In the genomic region with DNA sequence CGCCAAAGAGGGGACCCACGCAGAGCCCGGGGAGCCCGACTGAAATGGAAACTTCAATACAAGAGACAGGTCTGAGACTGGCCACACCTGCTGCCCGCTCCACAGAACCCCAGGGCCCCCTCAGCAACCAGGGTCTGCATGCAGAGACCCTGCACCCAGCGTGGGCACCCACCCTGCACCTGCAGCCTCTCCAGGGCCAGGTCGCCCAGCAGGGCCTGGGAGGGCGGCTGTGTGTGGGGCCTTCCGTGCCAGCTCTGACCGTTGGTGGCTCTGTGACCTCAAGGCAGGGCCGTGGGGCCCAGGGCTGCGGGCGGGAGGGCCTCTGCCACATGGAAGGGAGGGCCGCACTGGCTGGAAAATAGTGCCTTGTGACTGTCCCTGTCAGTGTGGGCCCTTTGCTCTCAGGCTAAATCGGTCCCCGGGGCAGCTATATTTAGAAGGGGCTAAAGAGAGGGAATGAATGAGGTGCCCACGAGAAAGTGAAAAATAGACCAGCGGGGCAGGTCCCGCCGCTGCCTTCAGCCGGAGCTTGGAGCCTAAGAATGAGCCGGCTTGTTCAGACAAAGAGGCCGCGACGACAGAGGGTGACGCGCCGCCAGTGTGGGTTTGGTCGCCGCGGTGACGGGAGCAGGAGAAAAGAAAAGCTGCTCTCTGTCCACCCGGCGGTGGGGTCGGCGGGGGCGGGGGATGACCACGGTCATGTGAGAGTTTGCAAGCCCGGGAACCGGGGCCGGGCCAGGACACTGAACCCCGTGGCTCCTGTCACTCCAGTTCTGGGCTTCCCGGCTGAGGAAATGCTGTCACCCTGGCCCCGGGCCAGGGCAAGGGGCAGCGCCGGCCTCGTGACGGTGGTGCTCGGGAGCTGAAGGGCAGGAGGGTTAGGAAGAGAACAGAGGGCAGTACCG, we compare ENCODE assay signal across 8 cellular contexts.
DNase-seq lines count a peak whose midpoint lies in the region; ATAC-seq, FAIRE-seq and TF ChIP-seq lines count a peak whose summit lies in the region.

No MANE protein-coding gene starts in this region.

- SMC1A ChIA-PET in GM12878 (lab: Charles Lee; ENCODE audit: uncharacterized antibody, unreplicated experiment), result interaction anchor here (0.6 to 3.9 kb wide), 3 partner anchors 12 to 63 kb away, joined by 3 to 15 read pairs (median 6); no protein-coding TSS in a partner anchor

- no peak for TF ChIP-seq POLR2A in GM12878 (IDR thresholded peaks at IDR 0.05; ENCODE audit: low read depth, low read length)
- TF ChIP-seq POLR2A in gastrocnemius medialis (IDR thresholded peaks at IDR 0.05), result peak; percentile 57 to 79

- no peaks in the 10 kb centered on the region; the same call in 1 of the 2 replicates for H3K79me2 ChIP-seq in GM12878 (ENCODE audit: control insufficient read depth, insufficient read depth, low read length)

- WGBS in HUES64, result 66% methylated on average over 50 of the region's 50 CpGs
- 73% methylated on average over 37 of the region's 50 CpGs for WGBS in GM12878 (ENCODE audit: insufficient coverage, insufficient replicate concordance, low lambda C conversion rate, missing lambda C conversion rate)

- intact Hi-C loops in GM12878 (cut with micrococcal nuclease; ENCODE audit: unreplicated experiment), result no loop called here
- intact Hi-C loops in kidney (cut with DNase I), result no loop called here
- intact Hi-C loops in gastrocnemius medialis (cut with DNase I; ENCODE audit: low total_unique reads), result loop anchor here (1.0 kb wide), 2 partner anchors 70 to 81 kb away; a partner anchor contains a TSS

- TF ChIP-seq CTCF in GM12878 (IDR thresholded peaks at IDR 0.05 in 2 of 3, conservative IDR thresholded peaks at IDR 0.05 in 1 of 3; ENCODE audit: control insufficient read depth in 2 of 3, extremely low read depth in 1 of 3, insufficient read depth in 1 of 3, low read depth in 3 of 3, low read length in 3 of 3), result no peak
- no peak for TF ChIP-seq CTCF in kidney (IDR thresholded peaks at IDR 0.05; ENCODE audit: borderline replicate concordance, extremely low read depth, insufficient read depth)
- no peak for TF ChIP-seq CTCF in gastrocnemius medialis (IDR thresholded peaks at IDR 0.05 in 4 of 5, conservative IDR thresholded peaks at IDR 0.05 in 1 of 5)

- TF ChIP-seq EP300 in GM12878 (IDR thresholded peaks at IDR 0.05; ENCODE audit: borderline replicate concordance in 1 of 2, control insufficient read depth in 1 of 2, low read depth in 2 of 2, low read length in 2 of 2), result no peak

- H3K9ac ChIP-seq in HUES64 (ENCODE audit: low read depth, low read length) (peak overlapping the region; percentile 52; the same call in 1 of the 2 replicates), GM12878 (ENCODE audit: control insufficient read depth, insufficient read depth, low read length) (no peak overlapping the region), kidney (ENCODE audit: low read length in 2 of 2) (peak overlapping the region in 1 of 2 donors; percentile 61)

- POLR2A ChIA-PET in GM12878 (lab: Charles Lee), result interaction anchor here (2.8 kb wide), 1 partner anchor 70 kb away, joined by 15 read pairs; a partner anchor contains a TSS

- H2AFZ ChIP-seq in GM12878 (ENCODE audit: control insufficient read depth, low read depth, low read length), result no peak overlapping the region

- H3K9me3 ChIP-seq in HUES64 (ENCODE audit: insufficient read depth, low read depth, low read length), result no peaks in the 10 kb centered on the region
- H3K9me3 ChIP-seq in GM12878 (replicated peaks; ENCODE audit: control insufficient read depth, insufficient read depth, low read length), result no peaks in the 10 kb centered on the region; the same call in 2 of the 3 replicates
- H3K9me3 ChIP-seq in kidney (ENCODE audit: control insufficient read depth in 1 of 2, low read length in 2 of 2), result no peaks in the 10 kb centered on the region
- no peaks in the 10 kb centered on the region for H3K9me3 ChIP-seq in gastrocnemius medialis

- no peak overlapping the region for H3K4me2 ChIP-seq in GM12878 (ENCODE audit: control insufficient read depth, insufficient read depth)

- no TSS peak for BruUV-seq in GM12878 (replicated peaks; lab: Mats Ljungman, UMichigan)

- ATAC-seq in GM12878, result no peak
- peak; percentile 68 for ATAC-seq in gastrocnemius medialis

- FAIRE-seq in GM12878 (lab: Jason Lieb, UNC) (no peak), kidney (lab: Jason Lieb, UNC) (no peak)

- H3K36me3 ChIP-seq in HUES64 (ENCODE audit: insufficient read depth, low read length) (no peaks in the 10 kb centered on the region), GM12878 (ENCODE audit: control insufficient read depth in 2 of 2, insufficient read depth in 2 of 2, low read length in 1 of 2) (no peaks in the 10 kb centered on the region; a peak in 1 of 4 replicates), kidney (ENCODE audit: control insufficient read depth in 1 of 2, insufficient read depth in 2 of 2, low read length in 2 of 2) (no peaks in the 10 kb centered on the region), gastrocnemius medialis (no peaks in the 10 kb centered on the region)

- TF ChIP-seq RAD21 in GM12878 (IDR thresholded peaks at IDR 0.05; ENCODE audit: insufficient read depth, low read depth, low read length), result no peak

- H3K4me1 ChIP-seq in HUES64 (ENCODE audit: insufficient read depth, low read length) (peaks cover 19% of the 10 kb centered on the region), GM12878 (ENCODE audit: control insufficient read depth, insufficient read depth, low read length) (peaks cover 35% of the 10 kb centered on the region), kidney (ENCODE audit: control insufficient read depth in 1 of 2, insufficient read depth in 1 of 2, low read depth in 1 of 2, low read length in 2 of 2) (peaks cover 24 to 37% of the 10 kb centered on the region in 2 donors), gastrocnemius medialis (peaks cover 51 to 68% of the 10 kb centered on the region in 2 donors)

- in situ Hi-C loops in GM12878 (cut with MboI) (no loop called here), gastrocnemius medialis (cut with MboI; ENCODE audit: low sequenced_read_pairs in 4 of 4) (loop anchor here in 1 of 4 donors (10.0 kb wide), 1 partner anchor 72 kb away; a partner anchor contains a TSS)

- CTCF ChIA-PET in GM12878 (lab: Yijun Ruan, JAX), result interaction anchor here (0.9 kb wide), 1 partner anchor 34 kb away, joined by 3 read pairs; no protein-coding TSS in a partner anchor

- H4K20me1 ChIP-seq in GM12878 (ENCODE audit: control insufficient read depth, insufficient read depth), result no peaks in the 10 kb centered on the region

- no peak overlapping the region for H3K4me3 ChIP-seq in HUES64 (ENCODE audit: low read length)
- H3K4me3 ChIP-seq in GM12878, result no peak overlapping the region
- no peak overlapping the region for H3K4me3 ChIP-seq in kidney (ENCODE audit: low read length in 2 of 2)
- peak overlapping the region; percentile 15 to 45 (median 33) for H3K4me3 ChIP-seq in gastrocnemius medialis

- DNase-seq in GM12878 (ENCODE audit: low read depth, low spot score), result no peak
- DNase-seq in kidney, result peak; percentile 98
- peak; percentile 78 to 85 for DNase-seq in gastrocnemius medialis
- DNase-seq in NCI-H1694 (lab: John Stamatoyannopoulos, UW), result no peak
- no peak for DNase-seq in stimulated activated CD4-positive, alpha-beta T cell treated with anti-CD3 and anti-CD28 coated beads, Interleukin-2, amount 100 ng/mL, for 24 hours
- DNase-seq in NCI-H1105 (lab: John Stamatoyannopoulos, UW), result no peak
- DNase-seq in activated gamma-delta T cell (lab: John Stamatoyannopoulos, UW), result no peak

- H3K27me3 ChIP-seq in HUES64 (ENCODE audit: insufficient read depth, low read length) (no peaks in the 10 kb centered on the region), GM12878 (replicated peaks in 1 of 2; ENCODE audit: control insufficient read depth in 2 of 2, insufficient read depth in 2 of 2, low read length in 1 of 2) (no peaks in the 10 kb centered on the region), gastrocnemius medialis (no peaks in the 10 kb centered on the region)

- H3K27ac ChIP-seq in HUES64 (ENCODE audit: low read depth, low read length) (peak overlapping the region; percentile 40), GM12878 (ENCODE audit: control insufficient read depth, insufficient read depth) (no peak overlapping the region), kidney (ENCODE audit: low read depth in 2 of 2, low read length in 2 of 2) (peak overlapping the region; percentile 86 to 94), gastrocnemius medialis (peak overlapping the region; percentile 80 to 94 (median 90))

- RAD21 ChIA-PET in GM12878 (lab: Charles Lee; ENCODE audit: unreplicated experiment), result interaction anchor here (2.1 to 4.3 kb wide), 2 partner anchors 70 to 74 kb away, joined by 6 to 41 read pairs; a partner anchor contains a TSS

TF ChIP-seq in GM12878, 131 proteins besides CTCF, POLR2A, EP300 and RAD21:
- TF ChIP-seq MYC (IDR thresholded peaks at IDR 0.05; ENCODE audit: insufficient read depth, insufficient read length, insufficient replicate concordance, low read length, severe bottlenecking) (no peak), ETV6 (conservative IDR thresholded peaks at IDR 0.05 in 1 of 2, IDR thresholded peaks at IDR 0.05 in 1 of 2; ENCODE audit: borderline replicate concordance in 1 of 2, low read depth in 1 of 2) (no peak), MYB (IDR thresholded peaks at IDR 0.05; ENCODE audit: borderline replicate concordance, low read depth, low read length) (no peak), LARP7 (IDR thresholded peaks at IDR 0.05) (no peak)
- TF ChIP-seq, protein P1, sequence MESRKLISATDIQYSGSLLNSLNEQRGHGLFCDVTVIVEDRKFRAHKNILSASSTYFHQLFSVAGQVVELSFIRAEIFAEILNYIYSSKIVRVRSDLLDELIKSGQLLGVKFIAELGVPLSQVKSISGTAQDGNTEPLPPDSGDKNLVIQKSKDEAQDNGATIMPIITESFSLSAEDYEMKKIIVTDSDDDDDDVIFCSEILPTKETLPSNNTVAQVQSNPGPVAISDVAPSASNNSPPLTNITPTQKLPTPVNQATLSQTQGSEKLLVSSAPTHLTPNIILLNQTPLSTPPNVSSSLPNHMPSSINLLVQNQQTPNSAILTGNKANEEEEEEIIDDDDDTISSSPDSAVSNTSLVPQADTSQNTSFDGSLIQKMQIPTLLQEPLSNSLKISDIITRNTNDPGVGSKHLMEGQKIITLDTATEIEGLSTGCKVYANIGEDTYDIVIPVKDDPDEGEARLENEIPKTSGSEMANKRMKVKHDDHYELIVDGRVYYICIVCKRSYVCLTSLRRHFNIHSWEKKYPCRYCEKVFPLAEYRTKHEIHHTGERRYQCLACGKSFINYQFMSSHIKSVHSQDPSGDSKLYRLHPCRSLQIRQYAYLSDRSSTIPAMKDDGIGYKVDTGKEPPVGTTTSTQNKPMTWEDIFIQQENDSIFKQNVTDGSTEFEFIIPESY (IDR thresholded peaks at IDR 0.05), result peak; percentile 51; the same call in 1 of the 2 replicates

Comparison
In these comparisons a context has a peak if more than half of its experiments do, and no peak if none do; other contexts are left out.
1. H3K4me3 ChIP-seq: peak in gastrocnemius medialis (4 of 4); none in HUES64 (single experiment), GM12878 (single experiment) and kidney (0 of 2).
2. DNase-seq: peak in kidney (single experiment) and gastrocnemius medialis (2 of 2); none in GM12878 (single experiment), NCI-H1694 (single experiment), stimulated activated CD4-positive, alpha-beta T cell treated with anti-CD3 and anti-CD28 coated beads, Interleukin-2, amount 100 ng/mL, for 24 hours (0 of 2), NCI-H1105 (single experiment) and activated gamma-delta T cell (single experiment).